3 cellular contexts compared by ENCODE assay signal in genomic region chr16:67979955-67980678, GRCh38.
TF ChIP-seq lines count a peak whose summit lies in the region.

Gene DPEP3 (minus strand): TSS chr16:67980499. CDS start chr16:67980380, 119 bp downstream.

TF ChIP-seq in SK-N-SH, 30 proteins besides CTCF, POLR2A, EP300 and RAD21 (continued from another document):
- TF ChIP-seq, protein P1, sequence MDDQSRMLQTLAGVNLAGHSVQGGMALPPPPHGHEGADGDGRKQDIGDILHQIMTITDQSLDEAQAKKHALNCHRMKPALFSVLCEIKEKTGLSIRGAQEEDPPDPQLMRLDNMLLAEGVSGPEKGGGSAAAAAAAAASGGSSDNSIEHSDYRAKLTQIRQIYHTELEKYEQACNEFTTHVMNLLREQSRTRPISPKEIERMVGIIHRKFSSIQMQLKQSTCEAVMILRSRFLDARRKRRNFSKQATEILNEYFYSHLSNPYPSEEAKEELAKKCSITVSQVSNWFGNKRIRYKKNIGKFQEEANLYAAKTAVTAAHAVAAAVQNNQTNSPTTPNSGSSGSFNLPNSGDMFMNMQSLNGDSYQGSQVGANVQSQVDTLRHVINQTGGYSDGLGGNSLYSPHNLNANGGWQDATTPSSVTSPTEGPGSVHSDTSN (IDR thresholded peaks at IDR 0.05): no peak
- TF ChIP-seq EZH2phosphoT487 (IDR thresholded peaks at IDR 0.05; ENCODE audit: borderline replicate concordance, low read depth) (no peak), GATA2 (CRISPR knock-in tag; IDR thresholded peaks at IDR 0.05) (no peak), FOXM1 (IDR thresholded peaks at IDR 0.05; ENCODE audit: low read depth) (no peak), GABPA (IDR thresholded peaks at IDR 0.05; ENCODE audit: low read depth) (no peak), USF1 (IDR thresholded peaks at IDR 0.05; ENCODE audit: borderline replicate concordance, low read depth) (no peak), MXI1 (IDR thresholded peaks at IDR 0.05; ENCODE audit: low read depth, low read length) (no peak), RFX5 (IDR thresholded peaks at IDR 0.05; ENCODE audit: low read length) (no peak), RCOR1 (IDR thresholded peaks at IDR 0.05; ENCODE audit: low read length) (no peak), MEF2A (IDR thresholded peaks at IDR 0.05; ENCODE audit: borderline replicate concordance, low read depth) (no peak), YY1 (IDR thresholded peaks at IDR 0.05; ENCODE audit: low read depth) (no peak), SMC3 (IDR thresholded peaks at IDR 0.05; ENCODE audit: low read depth, low read length) (no peak), NRF1 (IDR thresholded peaks at IDR 0.05; ENCODE audit: low read depth, low read length) (no peak), FOXJ3 (CRISPR knock-in tag; IDR thresholded peaks at IDR 0.05) (no peak), POLR2AphosphoS5 (IDR thresholded peaks at IDR 0.05; ENCODE audit: low read depth, low read length) (no peak), SIN3A (IDR thresholded peaks at IDR 0.05; ENCODE audit: borderline replicate concordance, low read depth, low read length) (no peak), CHD2 (IDR thresholded peaks at IDR 0.05; ENCODE audit: low read length, partially characterized antibody) (no peak)
- TF ChIP-seq, protein P2, sequence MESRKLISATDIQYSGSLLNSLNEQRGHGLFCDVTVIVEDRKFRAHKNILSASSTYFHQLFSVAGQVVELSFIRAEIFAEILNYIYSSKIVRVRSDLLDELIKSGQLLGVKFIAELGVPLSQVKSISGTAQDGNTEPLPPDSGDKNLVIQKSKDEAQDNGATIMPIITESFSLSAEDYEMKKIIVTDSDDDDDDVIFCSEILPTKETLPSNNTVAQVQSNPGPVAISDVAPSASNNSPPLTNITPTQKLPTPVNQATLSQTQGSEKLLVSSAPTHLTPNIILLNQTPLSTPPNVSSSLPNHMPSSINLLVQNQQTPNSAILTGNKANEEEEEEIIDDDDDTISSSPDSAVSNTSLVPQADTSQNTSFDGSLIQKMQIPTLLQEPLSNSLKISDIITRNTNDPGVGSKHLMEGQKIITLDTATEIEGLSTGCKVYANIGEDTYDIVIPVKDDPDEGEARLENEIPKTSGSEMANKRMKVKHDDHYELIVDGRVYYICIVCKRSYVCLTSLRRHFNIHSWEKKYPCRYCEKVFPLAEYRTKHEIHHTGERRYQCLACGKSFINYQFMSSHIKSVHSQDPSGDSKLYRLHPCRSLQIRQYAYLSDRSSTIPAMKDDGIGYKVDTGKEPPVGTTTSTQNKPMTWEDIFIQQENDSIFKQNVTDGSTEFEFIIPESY (IDR thresholded peaks at IDR 0.05; ENCODE audit: borderline replicate concordance, low read depth): no peak
TF ChIP-seq in SK-N-SH: peak in this region for 0.

TF ChIP-seq in SK-N-SH treated with all-trans-retinoic acid at 6 μM for 48 hours, 23 proteins besides CTCF, POLR2A, EP300 and RAD21 (continued from another document):
- TF ChIP-seq, protein P3, sequence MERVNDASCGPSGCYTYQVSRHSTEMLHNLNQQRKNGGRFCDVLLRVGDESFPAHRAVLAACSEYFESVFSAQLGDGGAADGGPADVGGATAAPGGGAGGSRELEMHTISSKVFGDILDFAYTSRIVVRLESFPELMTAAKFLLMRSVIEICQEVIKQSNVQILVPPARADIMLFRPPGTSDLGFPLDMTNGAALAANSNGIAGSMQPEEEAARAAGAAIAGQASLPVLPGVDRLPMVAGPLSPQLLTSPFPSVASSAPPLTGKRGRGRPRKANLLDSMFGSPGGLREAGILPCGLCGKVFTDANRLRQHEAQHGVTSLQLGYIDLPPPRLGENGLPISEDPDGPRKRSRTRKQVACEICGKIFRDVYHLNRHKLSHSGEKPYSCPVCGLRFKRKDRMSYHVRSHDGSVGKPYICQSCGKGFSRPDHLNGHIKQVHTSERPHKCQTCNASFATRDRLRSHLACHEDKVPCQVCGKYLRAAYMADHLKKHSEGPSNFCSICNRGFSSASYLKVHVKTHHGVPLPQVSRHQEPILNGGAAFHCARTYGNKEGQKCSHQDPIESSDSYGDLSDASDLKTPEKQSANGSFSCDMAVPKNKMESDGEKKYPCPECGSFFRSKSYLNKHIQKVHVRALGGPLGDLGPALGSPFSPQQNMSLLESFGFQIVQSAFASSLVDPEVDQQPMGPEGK (CRISPR knock-in tag; IDR thresholded peaks at IDR 0.05; ENCODE audit: borderline replicate concordance): no peak
- TF ChIP-seq ZNF8 (CRISPR knock-in tag; IDR thresholded peaks at IDR 0.05) (no peak), ZNF565 (CRISPR knock-in tag; conservative IDR thresholded peaks at IDR 0.05; ENCODE audit: low read depth) (no peak), PPARA (CRISPR knock-in tag; IDR thresholded peaks at IDR 0.05; ENCODE audit: borderline replicate concordance) (no peak), SNAI2 (CRISPR knock-in tag; IDR thresholded peaks at IDR 0.05) (no peak), CSRNP3 (CRISPR knock-in tag; IDR thresholded peaks at IDR 0.05) (no peak), CSDC2 (CRISPR knock-in tag; IDR thresholded peaks at IDR 0.05) (no peak), RARB (CRISPR knock-in tag; IDR thresholded peaks at IDR 0.05) (no peak)
- TF ChIP-seq, protein P4, sequence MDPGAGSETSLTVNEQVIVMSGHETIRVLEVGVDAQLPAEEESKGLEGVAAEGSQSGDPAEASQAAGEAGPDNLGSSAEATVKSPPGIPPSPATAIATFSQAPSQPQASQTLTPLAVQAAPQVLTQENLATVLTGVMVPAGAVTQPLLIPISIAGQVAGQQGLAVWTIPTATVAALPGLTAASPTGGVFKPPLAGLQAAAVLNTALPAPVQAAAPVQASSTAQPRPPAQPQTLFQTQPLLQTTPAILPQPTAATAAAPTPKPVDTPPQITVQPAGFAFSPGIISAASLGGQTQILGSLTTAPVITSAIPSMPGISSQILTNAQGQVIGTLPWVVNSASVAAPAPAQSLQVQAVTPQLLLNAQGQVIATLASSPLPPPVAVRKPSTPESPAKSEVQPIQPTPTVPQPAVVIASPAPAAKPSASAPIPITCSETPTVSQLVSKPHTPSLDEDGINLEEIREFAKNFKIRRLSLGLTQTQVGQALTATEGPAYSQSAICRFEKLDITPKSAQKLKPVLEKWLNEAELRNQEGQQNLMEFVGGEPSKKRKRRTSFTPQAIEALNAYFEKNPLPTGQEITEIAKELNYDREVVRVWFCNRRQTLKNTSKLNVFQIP (CRISPR knock-in tag; IDR thresholded peaks at IDR 0.05; ENCODE audit: borderline replicate concordance, low read depth): no peak

TF ChIP-seq in IMR-90, 13 proteins besides CTCF, POLR2A, EP300 and RAD21:
- no peak for TF ChIP-seq MAZ (IDR thresholded peaks at IDR 0.05; ENCODE audit: borderline replicate concordance, low read depth, low read length)
- no peak for TF ChIP-seq MXI1 (IDR thresholded peaks at IDR 0.05; ENCODE audit: borderline replicate concordance, low read depth, low read length)
- no peak for TF ChIP-seq CEBPB (IDR thresholded peaks at IDR 0.05; ENCODE audit: low read depth, low read length)
- no peak for TF ChIP-seq BHLHE40 (IDR thresholded peaks at IDR 0.05; ENCODE audit: low read depth, low read length)
- no peak for TF ChIP-seq RFX5 (IDR thresholded peaks at IDR 0.05; ENCODE audit: low read depth, low read length)
- TF ChIP-seq RCOR1 (IDR thresholded peaks at IDR 0.05; ENCODE audit: insufficient replicate concordance, low read length): no peak
- TF ChIP-seq SMC3 (IDR thresholded peaks at IDR 0.05; ENCODE audit: low read depth, low read length): no peak
- TF ChIP-seq NFE2L2 (IDR thresholded peaks at IDR 0.05; ENCODE audit: low read depth, low read length): no peak
- no peak for TF ChIP-seq MAFK (IDR thresholded peaks at IDR 0.05; ENCODE audit: low read depth, low read length)
- TF ChIP-seq ELK1 (IDR thresholded peaks at IDR 0.05; ENCODE audit: borderline replicate concordance, low read depth, low read length): no peak
- no peak for TF ChIP-seq CHD1 (IDR thresholded peaks at IDR 0.05; ENCODE audit: low read depth, low read length)
- TF ChIP-seq, protein P5, sequence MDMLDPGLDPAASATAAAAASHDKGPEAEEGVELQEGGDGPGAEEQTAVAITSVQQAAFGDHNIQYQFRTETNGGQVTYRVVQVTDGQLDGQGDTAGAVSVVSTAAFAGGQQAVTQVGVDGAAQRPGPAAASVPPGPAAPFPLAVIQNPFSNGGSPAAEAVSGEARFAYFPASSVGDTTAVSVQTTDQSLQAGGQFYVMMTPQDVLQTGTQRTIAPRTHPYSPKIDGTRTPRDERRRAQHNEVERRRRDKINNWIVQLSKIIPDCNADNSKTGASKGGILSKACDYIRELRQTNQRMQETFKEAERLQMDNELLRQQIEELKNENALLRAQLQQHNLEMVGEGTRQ (IDR thresholded peaks at IDR 0.05; ENCODE audit: low read depth, low read length): no peak
- no peak for TF ChIP-seq FOS (IDR thresholded peaks at IDR 0.05; ENCODE audit: low read depth, low read length)
